In genomic region chr2:219331560-219332213, GRCh38 we compare ENCODE assay signal across 10 cellular contexts. TPM values are rescaled to one million over a fixed set of nuclear protein-coding genes. Genes with fewer than 3 reads are reported as not detected.
DNase-seq lines count a peak whose midpoint lies in the region; ATAC-seq, FAIRE-seq and TF ChIP-seq lines count a peak whose summit lies in the region.
"Had no signal": no experiment of that assay in that cellular context is flagged by ENCODE, and none has a peak within 500 bp of the region (broad histone marks: within the 10 kb centered on the region; RNA-seq: fewer than 3 reads in every experiment).

No MANE protein-coding gene starts in this region.

- CTCF ChIA-PET in GM12878 (lab: Yijun Ruan, JAX) = no interaction called here

- FAIRE-seq in GM12878 (lab: Jason Lieb, UNC) = no peak

- H3K4me1 Mint-ChIP-seq in activated T-cell treated with anti-CD3 and anti-CD28 coated beads, Interleukin-2, amount 50 U/mL, for 24 hours (ENCODE audit: low read depth) = peaks cover 2% of the 10 kb centered on the region

- RAD21 ChIA-PET in GM12878 (lab: Charles Lee; ENCODE audit: unreplicated experiment) = no interaction called here

- TF ChIP-seq POLR2A in GM12878 (IDR thresholded peaks at IDR 0.05; ENCODE audit: low read depth, low read length) = no peak
- no peak for TF ChIP-seq POLR2A in thyroid gland (IDR thresholded peaks at IDR 0.05)
- TF ChIP-seq POLR2A in prostate gland (IDR thresholded peaks at IDR 0.05) = no peak

- H3K9ac ChIP-seq in GM12878 (ENCODE audit: control insufficient read depth, insufficient read depth, low read length) = no peak overlapping the region

- 38% methylated on average over 39 of the region's 39 CpGs for WGBS in GM12878 (ENCODE audit: insufficient coverage, insufficient replicate concordance, low lambda C conversion rate, missing lambda C conversion rate)
- 10 to 11% methylated on average over 33 of the region's 39 CpGs for WGBS in thyroid gland, 2 donors
- WGBS in prostate gland = 10% methylated on average over 39 of the region's 39 CpGs

- TF ChIP-seq EP300 in GM12878 (IDR thresholded peaks at IDR 0.05; ENCODE audit: borderline replicate concordance in 1 of 2, control insufficient read depth in 1 of 2, low read depth in 2 of 2, low read length in 2 of 2) = no peak

- no peak overlapping the region for H3K4me2 ChIP-seq in GM12878 (ENCODE audit: control insufficient read depth, insufficient read depth)

- H3K4me3 ChIP-seq in GM12878 (no peak overlapping the region), thyroid gland (replicated peaks in 1 of 3) (no peak overlapping the region), prostate gland (no peak overlapping the region)

- POLR2A ChIA-PET in GM12878 (lab: Charles Lee) = no interaction called here

- TF ChIP-seq CTCF in GM12878 (IDR thresholded peaks at IDR 0.05 in 2 of 3, conservative IDR thresholded peaks at IDR 0.05 in 1 of 3; ENCODE audit: control insufficient read depth in 2 of 3, extremely low read depth in 1 of 3, insufficient read depth in 1 of 3, low read depth in 3 of 3, low read length in 3 of 3) = no peak
- TF ChIP-seq CTCF in thyroid gland (IDR thresholded peaks at IDR 0.05) = no peak
- no peak for TF ChIP-seq CTCF in prostate gland (IDR thresholded peaks at IDR 0.05)

- ATAC-seq in GM12878 = peak; percentile 29; the same call in 1 of the 3 replicates
- ATAC-seq: effector memory CD8-positive, alpha-beta T cell had no signal

- peak; percentile 38 for DNase-seq in activated T-cell treated with anti-CD3 and anti-CD28 coated beads, Interleukin-2, amount 50 U/mL, for 1 hour
- no peak for DNase-seq in activated T-cell treated with anti-CD3 and anti-CD28 coated beads, Interleukin-2, amount 50 U/mL, for 24 hours
- DNase-seq in GM12878 (ENCODE audit: low read depth, low spot score) (no peak), iris pigment epithelial cell (ENCODE audit: low read depth) (peak; percentile 25), thyroid gland (peak; percentile 14 to 36), prostate gland (ENCODE audit: low spot score) (no peak), SW480 (ENCODE audit: low spot score) (no peak)
- DNase-seq in activated effector memory CD4-positive, alpha-beta T cell treated with anti-CD3 and anti-CD28 coated beads, Interleukin-2, amount 50 U/mL, for 16 hours = no peak
- DNase-seq: effector memory CD8-positive, alpha-beta T cell had no signal

- H3K27me3 ChIP-seq in GM12878 (replicated peaks in 1 of 2; ENCODE audit: control insufficient read depth in 2 of 2, insufficient read depth in 2 of 2, low read length in 1 of 2) (peaks cover 0 to 5% of the 10 kb centered on the region in 2 experiments; a peak in 3 of 4 replicates), thyroid gland (peaks cover 10% of the 10 kb centered on the region), prostate gland (replicated peaks; ENCODE audit: insufficient read depth) (peaks cover 11% of the 10 kb centered on the region)

- peaks cover 2% of the 10 kb centered on the region; the same call in 1 of the 3 replicates for H3K9me3 ChIP-seq in GM12878 (replicated peaks; ENCODE audit: control insufficient read depth, insufficient read depth, low read length)
- no peaks in the 10 kb centered on the region for H3K9me3 ChIP-seq in thyroid gland
- no peaks in the 10 kb centered on the region for H3K9me3 ChIP-seq in prostate gland

- peaks cover 89% of the 10 kb centered on the region for H3K27me3 Mint-ChIP-seq in activated T-cell treated with anti-CD3 and anti-CD28 coated beads, Interleukin-2, amount 50 U/mL, for 24 hours

- no peaks in the 10 kb centered on the region for H4K20me1 ChIP-seq in GM12878 (ENCODE audit: control insufficient read depth, insufficient read depth)

- no peak overlapping the region for H3K27ac Mint-ChIP-seq in activated T-cell treated with anti-CD3 and anti-CD28 coated beads, Interleukin-2, amount 50 U/mL, for 24 hours
- H3K27ac Mint-ChIP-seq: effector memory CD8-positive, alpha-beta T cell had no signal

- no peak overlapping the region for H3K4me3 Mint-ChIP-seq in activated T-cell treated with anti-CD3 and anti-CD28 coated beads, Interleukin-2, amount 50 U/mL, for 24 hours
- H3K4me3 Mint-ChIP-seq: effector memory CD8-positive, alpha-beta T cell had no signal

- in situ Hi-C loops in GM12878 (cut with MboI) = no loop called here

- TF ChIP-seq RAD21 in GM12878 (IDR thresholded peaks at IDR 0.05; ENCODE audit: insufficient read depth, low read depth, low read length) = no peak

- no peaks in the 10 kb centered on the region for H3K36me3 Mint-ChIP-seq in activated T-cell treated with anti-CD3 and anti-CD28 coated beads, Interleukin-2, amount 50 U/mL, for 24 hours (ENCODE audit: low read depth)

- intact Hi-C loops in GM12878 (cut with micrococcal nuclease; ENCODE audit: unreplicated experiment) = no loop called here
- intact Hi-C loops in thyroid gland (cut with DNase I) = no loop called here
- intact Hi-C loops in prostate gland (cut with DNase I) = no loop called here

- no TSS peak for BruUV-seq in GM12878 (replicated peaks; lab: Mats Ljungman, UMichigan)

- H3K79me2 ChIP-seq in GM12878 (ENCODE audit: control insufficient read depth, insufficient read depth, low read length) = no peaks in the 10 kb centered on the region

- SMC1A ChIA-PET in GM12878 (lab: Charles Lee; ENCODE audit: uncharacterized antibody, unreplicated experiment) = no interaction called here

- H3K27ac ChIP-seq in GM12878 (ENCODE audit: control insufficient read depth, insufficient read depth) (no peak overlapping the region), thyroid gland (no peak overlapping the region), prostate gland (no peak overlapping the region)

- H3K36me3 ChIP-seq in GM12878 (ENCODE audit: control insufficient read depth in 2 of 2, insufficient read depth in 2 of 2, low read length in 1 of 2) (no peaks in the 10 kb centered on the region), thyroid gland (no peaks in the 10 kb centered on the region), prostate gland (no peaks in the 10 kb centered on the region)

- peaks cover 8% of the 10 kb centered on the region for H3K9me3 Mint-ChIP-seq in activated T-cell treated with anti-CD3 and anti-CD28 coated beads, Interleukin-2, amount 50 U/mL, for 24 hours

- H2AFZ ChIP-seq in GM12878 (ENCODE audit: control insufficient read depth, low read depth, low read length) = no peak overlapping the region

- H3K4me1 ChIP-seq in GM12878 (ENCODE audit: control insufficient read depth, insufficient read depth, low read length) = no peaks in the 10 kb centered on the region
- H3K4me1 ChIP-seq in thyroid gland = no peaks in the 10 kb centered on the region
- H3K4me1 ChIP-seq in prostate gland (replicated peaks) = no peaks in the 10 kb centered on the region

RNA-seq across cellular contexts. Expression of gene RESP18, which starts 0.9 kb away (rescaled TPM):
- not detected in 2 replicates for total RNA-seq in GM12878 (2013; cell fraction: nucleolus; rRNA removed)
- total RNA-seq in GM12878 (2014; rRNA removed) = not detected in 2 replicates
- total RNA-seq in GM12878 (2014; rRNA removed; fragmentation: Illumina TruSeq; extraction: Trizol) = not detected in 2 replicates
- not detected in 2 replicates for total RNA-seq in GM12878 (2021)
- polyA plus RNA-seq in GM12878 (2011; ENCODE audit: low read depth) = not detected
- not detected in 2 replicates for polyA plus RNA-seq in GM12878 (2011; rRNA removed)
- not detected in 2 replicates for polyA plus RNA-seq in GM12878 (2011; cell fraction: cytosol; rRNA removed)
- not detected in 2 replicates for polyA plus RNA-seq in GM12878 (2011; cell fraction: nucleus; rRNA removed)
- polyA plus RNA-seq in GM12878 (2012) = not detected in 2 replicates
- not detected in 2 replicates for polyA plus RNA-seq in GM12878 (2014; fragmentation: Illumina TruSeq; extraction: Trizol)
- not detected for polyA plus RNA-seq in GM12878 (2014; fragmentation: Nextera tagmentation; extraction: Ambion mirVana)
- polyA plus RNA-seq in GM12878 (2014; rRNA removed) = not detected in 2 replicates
- not detected for polyA plus RNA-seq in GM12878 (2016; fragmentation: Nextera tagmentation; extraction: Ambion mirVana)
- not detected in 2 replicates for polyA minus RNA-seq in GM12878 (2011; rRNA and poly(A)+ RNA removed)
- polyA minus RNA-seq in GM12878 (2011; cell fraction: cytosol; rRNA and poly(A)+ RNA removed) = not detected in 2 replicates
- not detected in 2 replicates for polyA minus RNA-seq in GM12878 (2011; cell fraction: nucleus; rRNA and poly(A)+ RNA removed)
- total RNA-seq in thyroid gland = not detected
- total RNA-seq in prostate gland = not detected
- total RNA-seq: omental fat pad had no signal

RNA-seq across cellular contexts. Expression of gene PTPRN, which starts 22.5 kb away (rescaled TPM):
- total RNA-seq in GM12878 (2013; cell fraction: nucleolus; rRNA removed) = not detected in 2 replicates
- total RNA-seq in GM12878 (2014; rRNA removed) = not detected in 2 replicates
- total RNA-seq in GM12878 (2014; rRNA removed; fragmentation: Illumina TruSeq; extraction: Trizol) = not detected in 2 replicates
- not detected in 2 replicates for total RNA-seq in GM12878 (2021)
- not detected for polyA plus RNA-seq in GM12878 (2011; ENCODE audit: low read depth)
- 0.35 and 0.69 TPM in 2 replicates for polyA plus RNA-seq in GM12878 (2011; rRNA removed)
- polyA plus RNA-seq in GM12878 (2011; cell fraction: cytosol; rRNA removed) = 0.17 and 0.34 TPM in 2 replicates
- polyA plus RNA-seq in GM12878 (2011; cell fraction: nucleus; rRNA removed) = 0.29 and 0.40 TPM in 2 replicates
- 0.23 and 0.83 TPM in 2 replicates for polyA plus RNA-seq in GM12878 (2012)
- not detected in 2 replicates for polyA plus RNA-seq in GM12878 (2014; fragmentation: Illumina TruSeq; extraction: Trizol)
- polyA plus RNA-seq in GM12878 (2014; fragmentation: Nextera tagmentation; extraction: Ambion mirVana) = not detected
- 0.28 TPM in 1 of 2 replicates, not detected in the other for polyA plus RNA-seq in GM12878 (2014; rRNA removed)
- polyA plus RNA-seq in GM12878 (2016; fragmentation: Nextera tagmentation; extraction: Ambion mirVana) = not detected
- polyA minus RNA-seq in GM12878 (2011; rRNA and poly(A)+ RNA removed) = 0.15 and 0.77 TPM in 2 replicates
- polyA minus RNA-seq in GM12878 (2011; cell fraction: cytosol; rRNA and poly(A)+ RNA removed) = not detected in 2 replicates
- 0.24 TPM in 1 of 2 replicates, not detected in the other for polyA minus RNA-seq in GM12878 (2011; cell fraction: nucleus; rRNA and poly(A)+ RNA removed)
- total RNA-seq in thyroid gland = 1 to 10 TPM in 3 of 4 donors, not detected in 1; 1.9 to 4.6 (median 4.4) TPM
- total RNA-seq in prostate gland = 1 to 10 TPM in 1 of 2 donors, under 1 TPM in 1; 0.09 to 6.6 TPM

RNA-seq across cellular contexts. Expression of gene DNAJB2, which starts 52.5 kb away (rescaled TPM):
- 69.3 and 75.5 TPM in 2 replicates for total RNA-seq in GM12878 (2013; cell fraction: nucleolus; rRNA removed)
- 13.4 and 14.6 TPM in 2 replicates for total RNA-seq in GM12878 (2014; rRNA removed)
- 9.0 and 11.7 TPM in 2 replicates for total RNA-seq in GM12878 (2014; rRNA removed; fragmentation: Illumina TruSeq; extraction: Trizol)
- 19.3 and 20.8 TPM in 2 replicates for total RNA-seq in GM12878 (2021)
- 14.0 TPM for polyA plus RNA-seq in GM12878 (2011; ENCODE audit: low read depth)
- polyA plus RNA-seq in GM12878 (2011; rRNA removed) = 27.4 and 36.5 TPM in 2 replicates
- 29.5 and 29.9 TPM in 2 replicates for polyA plus RNA-seq in GM12878 (2011; cell fraction: cytosol; rRNA removed)
- 96.0 and 138 TPM in 2 replicates for polyA plus RNA-seq in GM12878 (2011; cell fraction: nucleus; rRNA removed)
- polyA plus RNA-seq in GM12878 (2012) = 33.8 and 36.8 TPM in 2 replicates
- polyA plus RNA-seq in GM12878 (2014; fragmentation: Illumina TruSeq; extraction: Trizol) = 11.1 and 16.7 TPM in 2 replicates
- polyA plus RNA-seq in GM12878 (2014; fragmentation: Nextera tagmentation; extraction: Ambion mirVana) = under 1 TPM; 0.26 to 0.90 TPM
- polyA plus RNA-seq in GM12878 (2014; rRNA removed) = 17.7 and 22.0 TPM in 2 replicates
- 1 to 10 TPM; 5.4 to 5.5 TPM for polyA plus RNA-seq in GM12878 (2016; fragmentation: Nextera tagmentation; extraction: Ambion mirVana)
- 21.0 and 29.5 TPM in 2 replicates for polyA minus RNA-seq in GM12878 (2011; rRNA and poly(A)+ RNA removed)
- 12.3 and 13.1 TPM in 2 replicates for polyA minus RNA-seq in GM12878 (2011; cell fraction: cytosol; rRNA and poly(A)+ RNA removed)
- 35.7 and 47.4 TPM in 2 replicates for polyA minus RNA-seq in GM12878 (2011; cell fraction: nucleus; rRNA and poly(A)+ RNA removed)
- total RNA-seq in thyroid gland = 100 to 1,000 TPM in 3 of 4 donors, 10 to 100 TPM in 1; 79.0 to 127 (median 116) TPM
- total RNA-seq in prostate gland = 100 to 1,000 TPM; 155 to 163 TPM

RNA-seq across cellular contexts. Expression of gene DNPEP, which starts 56.0 kb away (rescaled TPM):
- total RNA-seq in GM12878 (2013; cell fraction: nucleolus; rRNA removed) = 60.0 and 67.2 TPM in 2 replicates
- total RNA-seq in GM12878 (2014; rRNA removed) (58.1 and 66.9 TPM in 2 replicates), GM12878 (2014; rRNA removed; fragmentation: Illumina TruSeq; extraction: Trizol) (32.0 and 37.8 TPM in 2 replicates), GM12878 (2021) (66.0 and 68.8 TPM in 2 replicates), thyroid gland (10 to 100 TPM; 35.9 to 49.5 (median 41.6) TPM), prostate gland (10 to 100 TPM; 54.1 to 82.4 TPM)
- polyA plus RNA-seq in GM12878 (2011; ENCODE audit: low read depth) = 25.6 TPM
- polyA plus RNA-seq in GM12878 (2011; rRNA removed) (28.2 and 62.2 TPM in 2 replicates), GM12878 (2014; fragmentation: Illumina TruSeq; extraction: Trizol) (22.0 and 46.1 TPM in 2 replicates), GM12878 (2014; fragmentation: Nextera tagmentation; extraction: Ambion mirVana) (10 to 100 TPM; 33.1 to 56.3 TPM), GM12878 (2014; rRNA removed) (66.1 and 75.1 TPM in 2 replicates), GM12878 (2016; fragmentation: Nextera tagmentation; extraction: Ambion mirVana) (10 to 100 TPM; 77.8 to 82.0 TPM)
- 92.5 and 105 TPM in 2 replicates for polyA plus RNA-seq in GM12878 (2011; cell fraction: cytosol; rRNA removed)
- polyA plus RNA-seq in GM12878 (2011; cell fraction: nucleus; rRNA removed) = 162 and 168 TPM in 2 replicates
- 52.2 and 64.8 TPM in 2 replicates for polyA plus RNA-seq in GM12878 (2012)
- 61.5 and 101 TPM in 2 replicates for polyA minus RNA-seq in GM12878 (2011; rRNA and poly(A)+ RNA removed)
- 28.9 and 32.1 TPM in 2 replicates for polyA minus RNA-seq in GM12878 (2011; cell fraction: cytosol; rRNA and poly(A)+ RNA removed)
- 40.6 and 63.1 TPM in 2 replicates for polyA minus RNA-seq in GM12878 (2011; cell fraction: nucleus; rRNA and poly(A)+ RNA removed)

Comparison
In these comparisons a context has a peak if more than half of its experiments do, and no peak if none do; other contexts are left out.
1. DNase-seq: peak in activated T-cell treated with anti-CD3 and anti-CD28 coated beads, Interleukin-2, amount 50 U/mL, for 1 hour (single experiment), iris pigment epithelial cell (single experiment) and thyroid gland (2 of 2); none in activated T-cell treated with anti-CD3 and anti-CD28 coated beads, Interleukin-2, amount 50 U/mL, for 24 hours (single experiment), GM12878 (single experiment), prostate gland (single experiment), activated effector memory CD4-positive, alpha-beta T cell treated with anti-CD3 and anti-CD28 coated beads, Interleukin-2, amount 50 U/mL, for 16 hours (single experiment) and SW480 (single experiment).